8 cellular contexts compared by ENCODE assay signal in genomic region chr16:31386157-31386984, GRCh38. TPM values are rescaled to one million over a fixed set of nuclear protein-coding genes. Genes with fewer than 3 reads are reported as not detected.
DNase-seq lines count a peak whose midpoint lies in the region; ATAC-seq and TF ChIP-seq lines count a peak whose summit lies in the region.

No MANE protein-coding gene starts in this region.

- no peak overlapping the region for H2AK5ac ChIP-seq in mesenchymal stem cell (ENCODE audit: low read length, severe bottlenecking)

- no peak overlapping the region for H3K4ac ChIP-seq in mesenchymal stem cell (ENCODE audit: low read depth in 1 of 2, low read length in 2 of 2)

- POLR2A ChIA-PET in activated CD8-positive, alpha-beta T cell treated with anti-CD3 and anti-CD28 coated beads, Interleukin-2, amount 10 ng/mL, durations not matched to agents 7 days and 5 days (lab: Charles Lee) = interaction anchor here (0.7 to 1.6 kb wide), 3 partner anchors 19 to 207 kb away, joined by 3 read pairs; partner anchors contain the start of gene FUS

- H3K4me1 Mint-ChIP-seq in activated CD8-positive, alpha-beta T cell treated with anti-CD3 and anti-CD28 coated beads, Interleukin-2, amount 10 ng/mL, durations not matched to agents 7 days and 5 days (ENCODE audit: low read depth) = peaks cover 37% of the 10 kb centered on the region

- ATAC-seq in HG03025 (IDR thresholded peaks at IDR 0.05; ENCODE audit: low FRiP score, unreplicated experiment) (peak; percentile 59), GM18909 (IDR thresholded peaks at IDR 0.05; ENCODE audit: poor library complexity, unreplicated experiment) (no peak), gastroesophageal sphincter (no peak), GM21825 (IDR thresholded peaks at IDR 0.05; ENCODE audit: unreplicated experiment) (no peak)
- peak; percentile 27 for ATAC-seq in activated CD8-positive, alpha-beta T cell treated with anti-CD3 and anti-CD28 coated beads, Interleukin-2, amount 10 ng/mL, durations not matched to agents 7 days and 5 days

- H3K27ac ChIP-seq in mesenchymal stem cell (ENCODE audit: low read length, poor library complexity, severe bottlenecking) = no peak overlapping the region
- no peak overlapping the region for H3K27ac ChIP-seq in gastroesophageal sphincter

- H2BK120ac ChIP-seq in mesenchymal stem cell (ENCODE audit: low read depth, low read length) = no peak overlapping the region

- H3K27me3 Mint-ChIP-seq in activated CD8-positive, alpha-beta T cell treated with anti-CD3 and anti-CD28 coated beads, Interleukin-2, amount 10 ng/mL, durations not matched to agents 7 days and 5 days (ENCODE audit: low read depth) = peaks cover 22% of the 10 kb centered on the region

- no peaks in the 10 kb centered on the region for H3K36me3 ChIP-seq in mesenchymal stem cell (ENCODE audit: control insufficient read depth in 1 of 2, insufficient read depth in 2 of 2, low read depth in 1 of 2, low read length in 2 of 2)
- no peaks in the 10 kb centered on the region for H3K36me3 ChIP-seq in gastroesophageal sphincter

- no peak for TF ChIP-seq CTCF in gastroesophageal sphincter (IDR thresholded peaks at IDR 0.05)

- no peaks in the 10 kb centered on the region for H3K9me3 Mint-ChIP-seq in activated CD8-positive, alpha-beta T cell treated with anti-CD3 and anti-CD28 coated beads, Interleukin-2, amount 10 ng/mL, durations not matched to agents 7 days and 5 days (ENCODE audit: insufficient read depth)

- H3K14ac ChIP-seq in mesenchymal stem cell (ENCODE audit: low read length in 2 of 2) = no peak overlapping the region

- H3K9ac ChIP-seq in mesenchymal stem cell (ENCODE audit: low read length) = peak overlapping the region; percentile 25

- no peak overlapping the region for H2BK15ac ChIP-seq in mesenchymal stem cell (ENCODE audit: low read depth, poor library complexity, severe bottlenecking)

- peaks cover 0 to 33% of the 10 kb centered on the region in 2 experiments for H3K27me3 ChIP-seq in mesenchymal stem cell (ENCODE audit: control insufficient read depth in 1 of 2, insufficient read depth in 1 of 2, low read length in 2 of 2)
- H3K27me3 ChIP-seq in gastroesophageal sphincter = peaks cover 55% of the 10 kb centered on the region

- H3K79me1 ChIP-seq in mesenchymal stem cell (replicated peaks; ENCODE audit: low read length, poor library complexity, severe bottlenecking) = no peaks in the 10 kb centered on the region

- no peak overlapping the region for H3K4me2 ChIP-seq in mesenchymal stem cell (ENCODE audit: low read length, poor library complexity, severe bottlenecking)

- H3K4me3 ChIP-seq in mesenchymal stem cell (ENCODE audit: insufficient read depth in 1 of 2, low read depth in 1 of 2, low read length in 2 of 2) (no peak overlapping the region), gastroesophageal sphincter (no peak overlapping the region)

- WGBS in mesenchymal stem cell = 60% methylated on average over 6 of the region's 6 CpGs
- WGBS in gastroesophageal sphincter (ENCODE audit: low coverage in 1 of 2), 2 donors = 53 to 63% methylated on average over 2 to 6 of the region's 6 CpGs

- H3K4me1 ChIP-seq in mesenchymal stem cell (ENCODE audit: control insufficient read depth, insufficient read depth, low read depth, low read length) (peaks cover 2% of the 10 kb centered on the region), gastroesophageal sphincter (peaks cover 0 to 7% (median 0%) of the 10 kb centered on the region in 3 donors)

- no peak overlapping the region for H3K27ac Mint-ChIP-seq in activated CD8-positive, alpha-beta T cell treated with anti-CD3 and anti-CD28 coated beads, Interleukin-2, amount 10 ng/mL, durations not matched to agents 7 days and 5 days

- TF ChIP-seq EP300 in gastroesophageal sphincter (IDR thresholded peaks at IDR 0.05) = no peak

- CTCF ChIA-PET in activated CD8-positive, alpha-beta T cell treated with anti-CD3 and anti-CD28 coated beads, Interleukin-2, amount 10 ng/mL, durations not matched to agents 7 days and 5 days (lab: Charles Lee) = interaction anchor here (0.7 to 2.2 kb wide), 7 partner anchors 9 to 482 kb away, joined by 3 to 7 read pairs (median 4); partner anchors contain the start of gene ZNF843

- H4K91ac ChIP-seq in mesenchymal stem cell (ENCODE audit: low read length) = no peak overlapping the region

- H3K36me3 Mint-ChIP-seq in activated CD8-positive, alpha-beta T cell treated with anti-CD3 and anti-CD28 coated beads, Interleukin-2, amount 10 ng/mL, durations not matched to agents 7 days and 5 days (ENCODE audit: low read depth) = peaks cover 7% of the 10 kb centered on the region

- H3K4me3 Mint-ChIP-seq in activated CD8-positive, alpha-beta T cell treated with anti-CD3 and anti-CD28 coated beads, Interleukin-2, amount 10 ng/mL, durations not matched to agents 7 days and 5 days = no peak overlapping the region

- H2BK5ac ChIP-seq in mesenchymal stem cell (ENCODE audit: low read depth, low read length, poor library complexity, severe bottlenecking) = no peak overlapping the region

- no peak overlapping the region for H2BK12ac ChIP-seq in mesenchymal stem cell (ENCODE audit: low read length in 2 of 2)

- H2AFZ ChIP-seq in mesenchymal stem cell (ENCODE audit: low read depth, low read length) = no peak overlapping the region

- H3K18ac ChIP-seq in mesenchymal stem cell (ENCODE audit: low read depth in 1 of 2, low read length in 2 of 2) = no peak overlapping the region

- TF ChIP-seq POLR2A in gastroesophageal sphincter (IDR thresholded peaks at IDR 0.05) = no peak

- DNase-seq in DMS 273 (lab: John Stamatoyannopoulos, UW; ENCODE audit: unreplicated experiment) (peak; percentile 92), mesenchymal stem cell (peak; percentile 1), SHP77 treated with DMSO at 0.1 percent for 48 hours (lab: John Stamatoyannopoulos, UW) (no peak)
- DNase-seq in activated CD8-positive, alpha-beta T cell treated with anti-CD3 and anti-CD28 coated beads, Interleukin-2, amount 10 ng/mL, durations not matched to agents 7 days and 5 days = no peak

- H4K8ac ChIP-seq in mesenchymal stem cell (ENCODE audit: low read length) = no peak overlapping the region

- H3K9me3 ChIP-seq in mesenchymal stem cell (ENCODE audit: control insufficient read depth, low read length) = no peaks in the 10 kb centered on the region
- peaks cover 0 to 7% (median 0%) of the 10 kb centered on the region in 3 donors for H3K9me3 ChIP-seq in gastroesophageal sphincter

- no peak overlapping the region for H3K23ac ChIP-seq in mesenchymal stem cell (ENCODE audit: low read length in 2 of 2)

RNA-seq across cellular contexts. Expression of gene ITGAD, which starts 6.8 kb away (rescaled TPM):
- total RNA-seq in activated CD8-positive, alpha-beta T cell treated with anti-CD3 and anti-CD28 coated beads, Interleukin-2, amount 10 ng/mL, durations not matched to agents 7 days and 5 days = under 1 TPM; 0.13 to 0.68 TPM
- polyA plus RNA-seq in mesenchymal stem cell (2013, experiment 1 of 2) = not detected
- not detected for polyA plus RNA-seq in mesenchymal stem cell (2013, experiment 2 of 2)
- total RNA-seq in gastroesophageal sphincter = under 1 TPM in 1 of 4 donors, not detected in 3; 0.27 TPM

RNA-seq across cellular contexts. Expression of gene ITGAX, which starts 31.4 kb away (rescaled TPM):
- 10 to 100 TPM; 22.7 to 25.0 TPM for total RNA-seq in activated CD8-positive, alpha-beta T cell treated with anti-CD3 and anti-CD28 coated beads, Interleukin-2, amount 10 ng/mL, durations not matched to agents 7 days and 5 days
- polyA plus RNA-seq in mesenchymal stem cell (2013, experiment 1 of 2) = not detected
- not detected for polyA plus RNA-seq in mesenchymal stem cell (2013, experiment 2 of 2)
- total RNA-seq in gastroesophageal sphincter = 1 to 10 TPM; 1.2 to 7.5 (median 2.4) TPM

RNA-seq across cellular contexts. Expression of gene COX6A2, which starts 41.8 kb away (rescaled TPM):
- not detected for total RNA-seq in activated CD8-positive, alpha-beta T cell treated with anti-CD3 and anti-CD28 coated beads, Interleukin-2, amount 10 ng/mL, durations not matched to agents 7 days and 5 days
- polyA plus RNA-seq in mesenchymal stem cell (2013, experiment 1 of 2) = not detected
- not detected for polyA plus RNA-seq in mesenchymal stem cell (2013, experiment 2 of 2)
- not detected for total RNA-seq in gastroesophageal sphincter

RNA-seq across cellular contexts. Expression of gene ZNF843, which starts 56.2 kb away (rescaled TPM):
- under 1 TPM; 0.21 to 0.32 TPM for total RNA-seq in activated CD8-positive, alpha-beta T cell treated with anti-CD3 and anti-CD28 coated beads, Interleukin-2, amount 10 ng/mL, durations not matched to agents 7 days and 5 days
- polyA plus RNA-seq in mesenchymal stem cell (2013, experiment 1 of 2) = 0.36 TPM
- polyA plus RNA-seq in mesenchymal stem cell (2013, experiment 2 of 2) = 0.34 TPM
- total RNA-seq in gastroesophageal sphincter = 1 to 10 TPM in 3 of 4 donors, under 1 TPM in 1; 0.62 to 1.6 (median 1.3) TPM

Comparison
In these comparisons a context has a peak if more than half of its experiments do, and no peak if none do; other contexts are left out.
1. DNase-seq: peak in DMS 273 (single experiment) and mesenchymal stem cell (single experiment); none in activated CD8-positive, alpha-beta T cell treated with anti-CD3 and anti-CD28 coated beads, Interleukin-2, amount 10 ng/mL, durations not matched to agents 7 days and 5 days (single experiment) and SHP77 treated with DMSO at 0.1 percent for 48 hours (single experiment).
2. ATAC-seq: peak in HG03025 (single experiment) and activated CD8-positive, alpha-beta T cell treated with anti-CD3 and anti-CD28 coated beads, Interleukin-2, amount 10 ng/mL, durations not matched to agents 7 days and 5 days (single experiment); none in GM18909 (single experiment), gastroesophageal sphincter (single experiment) and GM21825 (single experiment).